In the genomic region with DNA sequence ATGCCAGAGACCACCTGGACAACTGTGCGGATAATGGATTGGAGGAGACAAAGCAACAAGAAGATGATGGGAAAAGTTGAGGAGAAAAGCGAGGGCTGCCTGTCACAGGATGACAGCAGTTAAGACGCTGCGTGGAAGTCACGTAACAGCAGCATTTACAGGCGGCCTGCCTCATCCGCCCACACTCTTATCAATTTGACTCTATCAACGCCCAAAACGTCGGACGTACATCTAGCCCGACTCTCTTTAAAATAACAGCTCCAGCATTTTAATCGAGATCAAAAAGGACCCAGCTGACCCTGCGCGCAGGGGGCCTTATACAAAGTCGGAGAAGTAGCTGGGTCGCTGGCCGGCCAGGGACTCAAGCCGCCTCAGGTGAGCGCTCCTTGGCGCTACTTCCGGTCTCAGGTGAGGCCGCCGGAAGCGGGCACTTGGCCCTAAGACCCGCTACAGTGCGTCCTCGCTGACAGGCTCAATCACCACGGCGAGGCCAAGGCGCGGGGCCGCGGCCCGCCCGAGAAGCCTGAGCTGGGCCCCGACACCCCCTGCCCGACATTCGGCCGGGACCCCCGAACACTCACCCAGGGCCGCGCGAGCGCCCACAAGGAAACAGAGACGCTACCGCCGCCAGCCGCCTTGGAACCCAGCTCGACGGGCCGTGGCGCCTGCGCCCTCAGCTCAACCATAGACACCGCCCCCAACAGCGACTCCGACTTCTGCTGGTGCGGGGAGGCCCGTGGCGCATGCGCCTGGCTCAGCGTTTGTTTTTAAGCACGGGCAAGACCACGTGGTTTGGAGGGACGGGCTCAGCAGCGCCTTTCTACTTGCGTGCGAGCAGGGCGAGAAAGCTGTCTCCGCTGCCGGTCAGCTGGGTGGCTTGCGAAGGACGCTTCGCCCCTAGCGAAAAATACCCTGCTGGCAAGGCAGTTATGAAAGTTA, we compare ENCODE assay signal across 8 cellular contexts. TPM values are rescaled to one million over a fixed set of nuclear protein-coding genes. Genes with fewer than 3 reads are reported as not detected.
DNase-seq lines count a peak whose midpoint lies in the region; ATAC-seq and TF ChIP-seq lines count a peak whose summit lies in the region.

TSS of gene ERCC6 (minus strand) at position 741 of the 939 bp plus-strand sequence.

- no peak for TF ChIP-seq CTCF in PC-9 (conservative IDR thresholded peaks at IDR 0.05)

- no peaks in the 10 kb centered on the region for H3K9me2 ChIP-seq in PC-9 (ENCODE audit: insufficient read depth)

- CTCF ChIA-PET in PC-9 (lab: Charles Lee), result interaction anchor here (0.6 to 1.7 kb wide), 11 partner anchors 12 to 990 kb away, joined by 3 to 13 read pairs (median 5); no protein-coding TSS in a partner anchor

- TF ChIP-seq POLR2A in erythroblast (IDR thresholded peaks at IDR 0.05; ENCODE audit: low read length), result peak; percentile 78

- H3K36me3 ChIP-seq in PC-9 (ENCODE audit: low read depth) (peaks cover 14% of the 10 kb centered on the region), mucosa of rectum (ENCODE audit: control insufficient read depth in 2 of 2, insufficient read depth in 2 of 2, low read length in 2 of 2) (no peaks in the 10 kb centered on the region)

- peak within 1 kb of the TSS; percentile 99 for H3K4me2 ChIP-seq in PC-9

- no peaks in the 10 kb centered on the region for H3K27me3 ChIP-seq in PC-9 (ENCODE audit: insufficient read depth, low read depth)
- no peaks in the 10 kb centered on the region for H3K27me3 ChIP-seq in mucosa of rectum (ENCODE audit: control insufficient read depth in 2 of 2, insufficient read depth in 2 of 2, low read length in 2 of 2)

- peak within 1 kb of the TSS; percentile 97 for H2AFZ ChIP-seq in PC-9

- POLR2A ChIA-PET in PC-9 (lab: Charles Lee; ENCODE audit: unreplicated experiment), result interaction anchor here (0.5 to 1.7 kb wide), 11 partner anchors 12 to 1924 kb away, joined by 3 to 57 read pairs (median 4); no protein-coding TSS in a partner anchor

- ATAC-seq in GM21717 (IDR thresholded peaks at IDR 0.05; ENCODE audit: unreplicated experiment), result peak; percentile 82

- intact Hi-C loops in PC-9 (cut with micrococcal nuclease; ENCODE audit: unreplicated experiment), result loop anchor here (1.0 kb wide), 2 partner anchors 31 to 55 kb away; no protein-coding TSS in a partner anchor

- H3K27ac ChIP-seq in PC-9 (peak within 1 kb of the TSS; percentile 90), mucosa of rectum (ENCODE audit: low read depth in 2 of 2, low read length in 2 of 2) (peak within 1 kb of the TSS; percentile 88 to 90)

- DNase-seq in DMS53 (lab: John Stamatoyannopoulos, UW), result peak; percentile 99
- peak; percentile 94 for DNase-seq in Jurkat, Clone E6-1 (ENCODE audit: low read depth, low spot score)
- peak; percentile 97 to 98 for DNase-seq in PC-9
- DNase-seq in activated T-cell treated with anti-CD3 and anti-CD28 coated beads, Interleukin-2, amount 50 U/mL, for 1 hour, result peak; percentile 93
- DNase-seq in erythroblast (lab: John Stamatoyannopoulos, UW), result peak; percentile 98
- DNase-seq in stimulated activated CD8-positive, alpha-beta memory T cell treated with anti-CD3 and anti-CD28 coated beads, Interleukin-4, amount 100 ng/mL, for 4 hours (ENCODE audit: low read depth in 2 of 2, low spot score in 1 of 2), result peak; percentile 92 to 93

- H3K9ac ChIP-seq in mucosa of rectum (ENCODE audit: low read depth in 1 of 2, low read length in 2 of 2), result peak within 1 kb of the TSS; percentile 76 to 79

- H3F3A ChIP-seq in PC-9 (ENCODE audit: insufficient read depth, low read depth), result peaks cover 14% of the 10 kb centered on the region; the same call in 1 of the 2 replicates

- H3K4me1 ChIP-seq in PC-9 (replicated peaks; ENCODE audit: insufficient read depth) (peaks cover 26% of the 10 kb centered on the region), mucosa of rectum (ENCODE audit: control insufficient read depth in 2 of 2, insufficient read depth in 2 of 2, low read length in 2 of 2) (peaks cover 12 to 20% of the 10 kb centered on the region in 2 donors)

- H3K4me3 ChIP-seq in Jurkat, Clone E6-1 (ENCODE audit: low read length), result peak within 1 kb of the TSS; percentile 80
- peak within 1 kb of the TSS; percentile 99 for H3K4me3 ChIP-seq in PC-9
- peak within 1 kb of the TSS; percentile 86 to 87 for H3K4me3 ChIP-seq in mucosa of rectum (ENCODE audit: low read length in 2 of 2)

- H4K20me1 ChIP-seq in PC-9 (ENCODE audit: insufficient read depth), result peaks cover 13% of the 10 kb centered on the region

- peaks cover 49% of the 10 kb centered on the region for H3K79me2 ChIP-seq in PC-9 (ENCODE audit: low read depth)

- H3K9me3 ChIP-seq in PC-9 (ENCODE audit: insufficient read depth, low read depth) (peaks cover 3% of the 10 kb centered on the region; the same call in 1 of the 2 replicates), mucosa of rectum (ENCODE audit: control insufficient read depth in 2 of 2, low read length in 2 of 2) (no peaks in the 10 kb centered on the region)

- BruUV-seq in PC-9 (replicated peaks; lab: Mats Ljungman, UMichigan), result no TSS peak

RNA-seq across cellular contexts. Expression of gene ERCC6, which starts in this region (rescaled TPM):
- polyA plus RNA-seq in Jurkat, Clone E6-1 (2012; ENCODE audit: insufficient read depth, insufficient read length), result 6.8 TPM
- 47.1 and 49.7 TPM in 2 replicates for total RNA-seq in PC-9 (2021)

Comparison
In these comparisons a context has a peak if more than half of its experiments do, and no peak if none do; other contexts are left out.
1. Peak in every context shown above with its lines: DNase-seq, ATAC-seq, H3K4me3 ChIP-seq and H3K27ac ChIP-seq.